ENCODE assay signal across 8 cellular contexts in genomic region chr5:37838152-37838932, GRCh38. TPM values are rescaled to one million over a fixed set of nuclear protein-coding genes. Genes with fewer than 3 reads are reported as not detected.
DNase-seq lines count a peak whose midpoint lies in the region; ATAC-seq and TF ChIP-seq lines count a peak whose summit lies in the region.

No MANE protein-coding gene starts in this region.

- peak; percentile 56 for DNase-seq in BE2C
- DNase-seq in HCEC 1CT = peak; percentile 40
- DNase-seq in astrocyte of the cerebellum (ENCODE audit: low read depth) = no peak
- peak; percentile 29 for DNase-seq in iPS-NIHi11 (ENCODE audit: low spot score)
- no peak for DNase-seq in OCI-M2 (lab: John Stamatoyannopoulos, UW; ENCODE audit: unreplicated experiment)

- peaks cover 16% of the 10 kb centered on the region for H3K4me1 ChIP-seq in BE2C
- H3K4me1 ChIP-seq in subcutaneous abdominal adipose tissue (ENCODE audit: control insufficient read depth in 5 of 5, insufficient read depth in 5 of 5, low read length in 5 of 5) = peaks cover 0 to 51% (median 47%) of the 10 kb centered on the region in 5 donors

- H3K9me3 ChIP-seq in BE2C (0 out of 2 replicates have a peak, but pooled peaks cover 4% of the 10 kb centered on the region), subcutaneous abdominal adipose tissue (ENCODE audit: control insufficient read depth in 5 of 5, low read length in 5 of 5) (no peaks in the 10 kb centered on the region)

- peaks cover 27% of the 10 kb centered on the region for H3K27me3 ChIP-seq in BE2C
- peaks cover 69 to 84% (median 76%) of the 10 kb centered on the region in 5 donors for H3K27me3 ChIP-seq in subcutaneous abdominal adipose tissue (ENCODE audit: control insufficient read depth in 5 of 5, insufficient read depth in 4 of 5, low read length in 5 of 5)

- no peak overlapping the region for H3K27ac ChIP-seq in subcutaneous abdominal adipose tissue (ENCODE audit: low read depth, low read length)

- in situ Hi-C loops in astrocyte of the cerebellum (cut with HindIII; ENCODE audit: low sequenced_read_pairs) = no loop called here

- peak overlapping the region; percentile 89 for H3K4me3 ChIP-seq in BE2C (ENCODE audit: low read depth, low read length)
- peak overlapping the region; percentile 47 for H3K4me3 ChIP-seq in astrocyte of the cerebellum (ENCODE audit: low read depth, low read length)
- peak overlapping the region; percentile 38 to 63 (median 50) for H3K4me3 ChIP-seq in subcutaneous abdominal adipose tissue (ENCODE audit: low read depth in 1 of 5, low read length in 5 of 5)

- H3K9ac ChIP-seq in subcutaneous abdominal adipose tissue (ENCODE audit: low read length in 5 of 5) = peak overlapping the region in 2 of 5 donors; percentile 11 to 47

- ATAC-seq in GM21360 (IDR thresholded peaks at IDR 0.05; ENCODE audit: unreplicated experiment) (no peak), HG03565 (IDR thresholded peaks at IDR 0.05; ENCODE audit: unreplicated experiment) (no peak)

- TF ChIP-seq CTCF in BE2C (IDR thresholded peaks at IDR 0.05; ENCODE audit: low read depth, low read length) (peak; percentile 44), astrocyte of the cerebellum (IDR thresholded peaks at IDR 0.05; ENCODE audit: low read depth, low read length, missing control alignments) (peak; percentile 23)

- H3K36me3 ChIP-seq in BE2C (no peaks in the 10 kb centered on the region; the same call in 1 of the 2 replicates), subcutaneous abdominal adipose tissue (ENCODE audit: control insufficient read depth in 5 of 5, insufficient read depth in 5 of 5, low read length in 5 of 5) (no peaks in the 10 kb centered on the region)

RNA-seq across cellular contexts. Expression of gene GDNF, which starts 1.5 kb away (rescaled TPM):
- 2.1 TPM for polyA plus RNA-seq in BE2C (2012; ENCODE audit: insufficient read depth, insufficient read length, low read depth)

Comparison
In these comparisons a context has a peak if more than half of its experiments do, and no peak if none do; other contexts are left out.
1. DNase-seq: peak in BE2C (single experiment), HCEC 1CT (single experiment) and iPS-NIHi11 (single experiment); none in astrocyte of the cerebellum (single experiment) and OCI-M2 (single experiment).
2. Peak in every context shown above with its lines, with median percentiles within 50 percentile points of each other: H3K4me3 ChIP-seq.